ENCODE assay signal across 1 cellular context in the genomic region with DNA sequence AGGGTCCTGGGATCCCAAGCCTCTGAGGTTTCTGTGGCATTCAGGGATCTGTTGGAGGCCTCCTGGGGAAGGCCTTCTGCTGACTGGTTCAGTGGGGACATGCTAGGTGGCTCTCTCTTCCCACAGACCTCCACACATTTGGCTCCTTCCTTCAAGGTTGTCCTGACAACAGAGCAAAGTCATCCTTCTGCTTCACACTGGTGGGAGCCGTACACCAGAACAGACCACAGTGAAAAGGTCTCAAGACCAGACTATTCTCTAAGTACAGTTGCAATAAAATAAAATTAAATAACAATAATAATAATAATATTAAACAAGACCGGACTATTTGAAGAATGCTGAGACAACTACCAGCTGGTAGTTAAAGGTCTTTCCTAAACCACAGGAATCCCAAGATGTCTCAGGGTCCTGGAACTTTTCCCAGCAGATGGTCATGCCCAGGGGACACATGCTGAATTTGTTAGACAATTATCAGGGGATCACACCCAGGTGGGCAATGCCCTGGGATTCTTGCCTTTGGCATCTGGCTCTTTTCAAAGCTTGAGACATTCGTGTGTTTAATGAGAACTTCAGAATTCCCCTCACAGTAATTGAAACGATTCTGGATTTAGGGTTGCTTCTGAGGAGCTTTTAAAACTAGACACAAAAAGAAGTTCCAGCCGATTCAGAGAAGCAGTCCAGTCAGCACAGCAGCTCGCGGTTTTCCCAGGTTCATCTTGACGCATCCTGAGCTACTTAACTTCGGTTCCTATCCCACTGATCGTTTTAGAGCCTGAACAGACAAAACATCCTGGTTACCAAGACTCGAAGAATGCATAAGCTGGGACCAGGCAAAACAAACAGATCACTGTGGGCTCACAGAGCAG.
TF ChIP-seq lines count a peak whose summit lies in the region.

No MANE protein-coding gene starts in this region.

TF ChIP-seq in A549, 52 proteins besides CTCF, POLR2A, EP300 and RAD21 (continued from another document):
- TF ChIP-seq, protein P1, sequence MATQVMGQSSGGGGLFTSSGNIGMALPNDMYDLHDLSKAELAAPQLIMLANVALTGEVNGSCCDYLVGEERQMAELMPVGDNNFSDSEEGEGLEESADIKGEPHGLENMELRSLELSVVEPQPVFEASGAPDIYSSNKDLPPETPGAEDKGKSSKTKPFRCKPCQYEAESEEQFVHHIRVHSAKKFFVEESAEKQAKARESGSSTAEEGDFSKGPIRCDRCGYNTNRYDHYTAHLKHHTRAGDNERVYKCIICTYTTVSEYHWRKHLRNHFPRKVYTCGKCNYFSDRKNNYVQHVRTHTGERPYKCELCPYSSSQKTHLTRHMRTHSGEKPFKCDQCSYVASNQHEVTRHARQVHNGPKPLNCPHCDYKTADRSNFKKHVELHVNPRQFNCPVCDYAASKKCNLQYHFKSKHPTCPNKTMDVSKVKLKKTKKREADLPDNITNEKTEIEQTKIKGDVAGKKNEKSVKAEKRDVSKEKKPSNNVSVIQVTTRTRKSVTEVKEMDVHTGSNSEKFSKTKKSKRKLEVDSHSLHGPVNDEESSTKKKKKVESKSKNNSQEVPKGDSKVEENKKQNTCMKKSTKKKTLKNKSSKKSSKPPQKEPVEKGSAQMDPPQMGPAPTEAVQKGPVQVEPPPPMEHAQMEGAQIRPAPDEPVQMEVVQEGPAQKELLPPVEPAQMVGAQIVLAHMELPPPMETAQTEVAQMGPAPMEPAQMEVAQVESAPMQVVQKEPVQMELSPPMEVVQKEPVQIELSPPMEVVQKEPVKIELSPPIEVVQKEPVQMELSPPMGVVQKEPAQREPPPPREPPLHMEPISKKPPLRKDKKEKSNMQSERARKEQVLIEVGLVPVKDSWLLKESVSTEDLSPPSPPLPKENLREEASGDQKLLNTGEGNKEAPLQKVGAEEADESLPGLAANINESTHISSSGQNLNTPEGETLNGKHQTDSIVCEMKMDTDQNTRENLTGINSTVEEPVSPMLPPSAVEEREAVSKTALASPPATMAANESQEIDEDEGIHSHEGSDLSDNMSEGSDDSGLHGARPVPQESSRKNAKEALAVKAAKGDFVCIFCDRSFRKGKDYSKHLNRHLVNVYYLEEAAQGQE (IDR thresholded peaks at IDR 0.05), result no peak
- TF ChIP-seq, protein P2, sequence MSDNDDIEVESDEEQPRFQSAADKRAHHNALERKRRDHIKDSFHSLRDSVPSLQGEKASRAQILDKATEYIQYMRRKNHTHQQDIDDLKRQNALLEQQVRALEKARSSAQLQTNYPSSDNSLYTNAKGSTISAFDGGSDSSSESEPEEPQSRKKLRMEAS (IDR thresholded peaks at IDR 0.05), result peak; percentile 42; the same call in 1 of the 2 replicates
- TF ChIP-seq HOXB5 (CRISPR knock-in tag; IDR thresholded peaks at IDR 0.05), result peak; percentile 75
- TF ChIP-seq, protein P3, sequence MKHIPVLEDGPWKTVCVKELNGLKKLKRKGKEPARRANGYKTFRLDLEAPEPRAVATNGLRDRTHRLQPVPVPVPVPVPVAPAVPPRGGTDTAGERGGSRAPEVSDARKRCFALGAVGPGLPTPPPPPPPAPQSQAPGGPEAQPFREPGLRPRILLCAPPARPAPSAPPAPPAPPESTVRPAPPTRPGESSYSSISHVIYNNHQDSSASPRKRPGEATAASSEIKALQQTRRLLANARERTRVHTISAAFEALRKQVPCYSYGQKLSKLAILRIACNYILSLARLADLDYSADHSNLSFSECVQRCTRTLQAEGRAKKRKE (CRISPR knock-in tag; IDR thresholded peaks at IDR 0.05; ENCODE audit: low read depth), result no peak
- peak; percentile 23; the same call in 1 of the 2 replicates for TF ChIP-seq GATA3 (IDR thresholded peaks at IDR 0.05; ENCODE audit: borderline replicate concordance)
- TF ChIP-seq HOXA7 (CRISPR knock-in tag; IDR thresholded peaks at IDR 0.05), result 0 out of 2 replicates have a peak, but pooled peaks have one; percentile 49
- TF ChIP-seq JUN (IDR thresholded peaks at IDR 0.05), result peak in 1 of 2 experiments; percentile 31; a peak in 1 of 5 replicates
- no peak for TF ChIP-seq RCOR1 (IDR thresholded peaks at IDR 0.05; ENCODE audit: low read depth, low read length)
